ENCODE assay signal across 13 cellular contexts in genomic region chr16:85436207-85436606, GRCh38.
DNase-seq lines count a peak whose midpoint lies in the region; ATAC-seq and TF ChIP-seq lines count a peak whose summit lies in the region.
"Had no signal": no experiment of that assay in that cellular context is flagged by ENCODE, and none has a peak within 500 bp of the region (broad histone marks: within the 10 kb centered on the region; RNA-seq: fewer than 3 reads in every experiment).

No MANE protein-coding gene starts in this region.

- H3K9me3 ChIP-seq in IMR-90 (ENCODE audit: control insufficient read depth, insufficient read depth, low read length) (no peaks in the 10 kb centered on the region), ectodermal cell (ENCODE audit: control insufficient read depth, low read length) (no peaks in the 10 kb centered on the region), muscle layer of colon (ENCODE audit: low read length) (no peaks in the 10 kb centered on the region), OCI-LY7 (ENCODE audit: low read length) (no peaks in the 10 kb centered on the region)

- H3K4me1 ChIP-seq in IMR-90 (ENCODE audit: control insufficient read depth, insufficient read depth, low read length) (no peaks in the 10 kb centered on the region; the same call in 1 of the 2 replicates), ectodermal cell (ENCODE audit: control insufficient read depth, insufficient read depth, low read length) (peaks cover 46% of the 10 kb centered on the region), muscle layer of colon (ENCODE audit: insufficient read depth, low read length) (peaks cover 18% of the 10 kb centered on the region), OCI-LY7 (ENCODE audit: insufficient read depth, low read length, poor library complexity, severe bottlenecking) (no peaks in the 10 kb centered on the region)

- no peak overlapping the region for H4K91ac ChIP-seq in IMR-90 (ENCODE audit: insufficient read depth, low read depth, low read length)

- CTCF ChIA-PET in IMR-90 (lab: Yijun Ruan, JAX), result interaction anchor here (0.9 kb wide), 1 partner anchor 20 kb away, joined by 3 read pairs; no protein-coding TSS in a partner anchor
- CTCF ChIA-PET in OCI-LY7 (lab: Charles Lee; ENCODE audit: unreplicated experiment), result interaction anchor here (1.0 kb wide), 1 partner anchor 184 kb away, joined by 3 read pairs; no protein-coding TSS in a partner anchor

- H3K18ac ChIP-seq in IMR-90 (ENCODE audit: low read depth, low read length), result no peak overlapping the region

- peak; percentile 60; the same call in 1 of the 2 replicates for ATAC-seq in IMR-90 (ENCODE audit: low read depth)
- ATAC-seq: stimulated activated naive B cell treated with anti-CD40 and anti-IgM and Interleukin-4, amounts not matched to agents 10 μg/mL and 1 μg/mL and 100 μg/mL, for 72 hours had no signal

- peak overlapping the region; percentile 82 for H3K27ac Mint-ChIP-seq in type B pancreatic cell
- H3K27ac Mint-ChIP-seq: stimulated activated naive B cell treated with anti-CD40 and anti-IgM and Interleukin-4, amounts not matched to agents 10 μg/mL and 1 μg/mL and 100 μg/mL, for 72 hours had no signal

- H3K9me1 ChIP-seq in IMR-90 (ENCODE audit: insufficient read depth, low read length), result no peaks in the 10 kb centered on the region

- H2BK20ac ChIP-seq in IMR-90 (ENCODE audit: low read depth, low read length), result no peak overlapping the region

- no peak overlapping the region for H3K4me2 ChIP-seq in IMR-90 (ENCODE audit: low read depth, low read length)
- H3K4me2 ChIP-seq in OCI-LY7 (ENCODE audit: low read length), result no peak overlapping the region

- H2AK5ac ChIP-seq in IMR-90 (ENCODE audit: low read depth, low read length), result no peak overlapping the region

- H2AK9ac ChIP-seq in IMR-90 (replicated peaks; ENCODE audit: low read depth, low read length, poor library complexity), result peak overlapping the region; percentile 75

- no peak overlapping the region for H2BK5ac ChIP-seq in IMR-90 (ENCODE audit: low read depth, low read length, poor library complexity, severe bottlenecking)

- H3K4ac ChIP-seq in IMR-90 (ENCODE audit: low read depth, low read length), result no peak overlapping the region

- H3K14ac ChIP-seq in IMR-90 (replicated peaks; ENCODE audit: low read depth, low read length), result no peak overlapping the region

- POLR2A ChIA-PET in IMR-90 (lab: Charles Lee; ENCODE audit: unreplicated experiment), result no interaction called here
- POLR2A ChIA-PET in OCI-LY7 (lab: Charles Lee), result no interaction called here

- H3K9me3 Mint-ChIP-seq in type B pancreatic cell, result no peaks in the 10 kb centered on the region
- H3K9me3 Mint-ChIP-seq: stimulated activated naive B cell treated with anti-CD40 and anti-IgM and Interleukin-4, amounts not matched to agents 10 μg/mL and 1 μg/mL and 100 μg/mL, for 72 hours had no signal

- H2BK120ac ChIP-seq in IMR-90 (ENCODE audit: low read depth, low read length), result no peak overlapping the region

- H3K27ac ChIP-seq in IMR-90 (ENCODE audit: insufficient read depth, low read length) (no peak overlapping the region), ectodermal cell (ENCODE audit: insufficient read depth, low read depth, low read length, poor library complexity, severe bottlenecking) (peak overlapping the region; percentile 26), muscle layer of colon (ENCODE audit: low read depth, low read length) (peak overlapping the region; percentile 55), OCI-LY7 (ENCODE audit: low read depth, low read length, poor library complexity, severe bottlenecking) (no peak overlapping the region)

- no TSS peak for BruUV-seq in IMR-90 (replicated peaks; lab: Mats Ljungman, UMichigan)
- BruUV-seq in OCI-LY7 (replicated peaks; lab: Mats Ljungman, UMichigan), result no TSS peak

- H3K79me1 ChIP-seq in IMR-90 (ENCODE audit: low read depth in 1 of 2, low read length in 2 of 2), result peaks cover 2 to 6% of the 10 kb centered on the region in 2 experiments; a peak in 3 of 4 replicates

- H3K9me2 ChIP-seq in OCI-LY7 (ENCODE audit: insufficient read depth, low read length), result no peaks in the 10 kb centered on the region

- no peak for TF ChIP-seq POLR2A in IMR-90 (IDR thresholded peaks at IDR 0.05; ENCODE audit: low read depth, low read length)

- H3K56ac ChIP-seq in IMR-90 (ENCODE audit: extremely low read depth, insufficient read depth, low read length), result no peak overlapping the region

- H4K20me1 ChIP-seq in IMR-90 (ENCODE audit: insufficient read depth, low read length) (peaks cover 36% of the 10 kb centered on the region), OCI-LY7 (ENCODE audit: insufficient read depth, low read length) (no peaks in the 10 kb centered on the region)

- intact Hi-C loops in IMR-90 (cut with micrococcal nuclease), result no loop called here
- intact Hi-C loops in OCI-LY7 (cut with micrococcal nuclease; ENCODE audit: unreplicated experiment), result no loop called here

- no peak overlapping the region for H3K4me3 ChIP-seq in IMR-90 (ENCODE audit: insufficient read depth, low read depth, low read length)
- H3K4me3 ChIP-seq in ectodermal cell (ENCODE audit: insufficient read depth, low read depth, low read length), result no peak overlapping the region
- H3K4me3 ChIP-seq in muscle layer of colon (ENCODE audit: low read depth in 1 of 2, low read length in 2 of 2), result no peak overlapping the region
- no peak overlapping the region for H3K4me3 ChIP-seq in OCI-LY7 (ENCODE audit: low read depth, low read length, poor library complexity, severe bottlenecking)

- no peak overlapping the region for H3K23ac ChIP-seq in IMR-90 (ENCODE audit: low read depth, low read length)

- H3K36me3 ChIP-seq in IMR-90 (ENCODE audit: control insufficient read depth, insufficient read depth, low read length), result peaks cover 10% of the 10 kb centered on the region
- H3K36me3 ChIP-seq in ectodermal cell (ENCODE audit: control insufficient read depth, insufficient read depth, low read length), result no peaks in the 10 kb centered on the region
- no peaks in the 10 kb centered on the region for H3K36me3 ChIP-seq in muscle layer of colon (ENCODE audit: insufficient read depth, low read length)
- no peaks in the 10 kb centered on the region for H3K36me3 ChIP-seq in OCI-LY7 (ENCODE audit: insufficient read depth, low read length)

- H3K27me3 Mint-ChIP-seq in type B pancreatic cell, result no peaks in the 10 kb centered on the region

- peaks cover 38% of the 10 kb centered on the region for H3K4me1 Mint-ChIP-seq in type B pancreatic cell (ENCODE audit: unreplicated experiment)

- H3K9ac ChIP-seq in IMR-90 (ENCODE audit: low read depth, low read length) (no peak overlapping the region), muscle layer of colon (ENCODE audit: low read length) (no peak overlapping the region)

- TF ChIP-seq CTCF in IMR-90 (conservative IDR thresholded peaks at IDR 0.05; ENCODE audit: low read depth, low read length) (no peak), type B pancreatic cell (conservative IDR thresholded peaks at IDR 0.05) (no peak), OCI-LY7 (conservative IDR thresholded peaks at IDR 0.05; ENCODE audit: low read length) (no peak)

- H4K5ac ChIP-seq in IMR-90 (ENCODE audit: low read depth, low read length), result no peak overlapping the region

- peak overlapping the region; percentile 39 for H3K4me3 Mint-ChIP-seq in type B pancreatic cell
- H3K4me3 Mint-ChIP-seq: stimulated activated naive B cell treated with anti-CD40 and anti-IgM and Interleukin-4, amounts not matched to agents 10 μg/mL and 1 μg/mL and 100 μg/mL, for 72 hours had no signal

- H3K36me3 Mint-ChIP-seq in type B pancreatic cell, result no peaks in the 10 kb centered on the region
- H3K36me3 Mint-ChIP-seq: stimulated activated naive B cell treated with anti-CD40 and anti-IgM and Interleukin-4, amounts not matched to agents 10 μg/mL and 1 μg/mL and 100 μg/mL, for 72 hours had no signal

- DNase-seq in IMR-90 (no peak), type B pancreatic cell (ENCODE audit: extremely low spot score, unreplicated experiment) (no peak), OCI-LY7 (ENCODE audit: low spot score) (no peak), NCI-H2029 (lab: John Stamatoyannopoulos, UW) (no peak), NCI-H2196 (lab: John Stamatoyannopoulos, UW; ENCODE audit: unreplicated experiment) (no peak)
- DNase-seq: activated CD4-positive, alpha-beta T cell treated with anti-CD3 and anti-CD28 coated beads, Interleukin-2, amount 50 U/mL, for 4 hours; activated gamma-delta T cell; cerebellar nuclear complex; NCI-H187 treated with DMSO at 0.1 percent for 48 hours; stimulated activated CD4-positive, alpha-beta T cell treated with anti-CD3 and anti-CD28 coated beads, Interleukin-2, amount 100 ng/mL, for 24 hours; stimulated activated naive B cell treated with anti-CD40 and anti-IgM and Interleukin-4, amounts not matched to agents 10 μg/mL and 1 μg/mL and 100 μg/mL, for 72 hours had no signal

- H2BK15ac ChIP-seq in IMR-90 (ENCODE audit: low read depth, low read length), result no peak overlapping the region

- WGBS in IMR-90 (ENCODE audit: extremely low coverage in 2 of 2, insufficient read length in 1 of 2), 2 experiments, result 93% methylated on average over 3 of the region's 9 CpGs; no CpG with 5 or more reads in 1 of the 2 experiments
- 47 to 52% methylated on average over 9 of the region's 9 CpGs for WGBS in ectodermal cell, 2 experiments

- H3K79me2 ChIP-seq in OCI-LY7 (ENCODE audit: insufficient read depth, low read depth, low read length), result no peaks in the 10 kb centered on the region

- H3K27me3 ChIP-seq in IMR-90 (ENCODE audit: control insufficient read depth, insufficient read depth, low read length), result no peaks in the 10 kb centered on the region
- H3K27me3 ChIP-seq in ectodermal cell (ENCODE audit: control insufficient read depth, insufficient read depth, low read length, poor library complexity, severe bottlenecking), result peaks cover 17% of the 10 kb centered on the region
- no peaks in the 10 kb centered on the region for H3K27me3 ChIP-seq in muscle layer of colon (ENCODE audit: control insufficient read depth in 1 of 2, insufficient read depth in 2 of 2, low read length in 2 of 2)

- H4K8ac ChIP-seq in IMR-90 (ENCODE audit: low read depth in 2 of 2, low read length in 2 of 2), result no peak overlapping the region

- in situ Hi-C loops in IMR-90 (cut with MboI; ENCODE audit: low sequenced_read_pairs), result no loop called here

- H2AFZ ChIP-seq in IMR-90 (replicated peaks; ENCODE audit: low read length, poor library complexity), result no peak overlapping the region
- H2AFZ ChIP-seq in OCI-LY7 (ENCODE audit: low read length), result no peak overlapping the region

- dilution Hi-C loops in IMR-90 (cut with HindIII; ENCODE audit: low sequenced_read_pairs, unreplicated experiment), result no loop called here

- no peak for TF ChIP-seq RAD21 in IMR-90 (IDR thresholded peaks at IDR 0.05; ENCODE audit: low read length)

TF ChIP-seq in IMR-90, 13 proteins besides CTCF, POLR2A, EP300 and RAD21:
- TF ChIP-seq RCOR1 (IDR thresholded peaks at IDR 0.05; ENCODE audit: insufficient replicate concordance, low read length), result no peak
TF ChIP-seq in IMR-90: peak in this region for 0.

Comparison
In these comparisons a context has a peak if more than half of its experiments do, and no peak if none do; other contexts are left out.
1. H3K27ac ChIP-seq: peak in ectodermal cell (single experiment) and muscle layer of colon (single experiment); none in IMR-90 (single experiment) and OCI-LY7 (single experiment).